In the genomic region with DNA sequence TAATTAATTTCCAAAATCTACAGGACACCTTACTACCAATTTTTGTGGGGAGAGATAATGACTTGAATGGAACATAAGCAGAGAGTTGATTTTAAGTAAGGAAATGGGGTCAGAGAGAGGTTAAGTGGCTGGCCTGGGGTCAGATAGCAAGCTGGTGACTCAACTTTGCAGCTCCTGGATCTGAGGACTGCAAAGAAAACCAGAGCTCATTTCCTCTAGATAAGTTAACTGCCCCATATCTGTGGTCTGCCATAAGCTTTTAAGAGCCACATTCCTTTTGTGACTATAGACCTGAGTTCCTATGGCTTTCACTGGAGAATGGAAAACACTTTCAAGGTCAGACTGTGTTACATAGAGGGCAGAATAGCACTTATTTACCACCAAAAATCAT, we compare ENCODE assay signal across 15 cellular contexts.
DNase-seq lines count a peak whose midpoint lies in the region; ATAC-seq, FAIRE-seq and TF ChIP-seq lines count a peak whose summit lies in the region.
"Had no signal": no experiment of that assay in that cellular context is flagged by ENCODE, and none has a peak within 500 bp of the region (broad histone marks: within the 10 kb centered on the region; RNA-seq: fewer than 3 reads in every experiment).

No MANE protein-coding gene starts in this region.

- H2AFZ ChIP-seq in K562 (ENCODE audit: low read depth, low read length), result no peak overlapping the region

- H3K27ac ChIP-seq in K562 (ENCODE audit: extremely low read depth, low read depth, low read length), result no peak overlapping the region
- no peak overlapping the region for H3K27ac ChIP-seq in CD4-positive, alpha-beta memory T cell (ENCODE audit: low read depth, low read length)

- peaks cover 0 to 3% (median 0%) of the 10 kb centered on the region in 8 donors for H3K9me3 Mint-ChIP-seq in CD4-positive, alpha-beta memory T cell
- H3K9me3 Mint-ChIP-seq in natural killer cell treated with Interleukin-12 subunit alpha and Interleukin-12 subunit beta and Interleukin-15 and Interleukin-18, amount 100 ng/mL, for 72 hours, result peaks cover 6% of the 10 kb centered on the region

- ATAC-seq in K562 (peak; percentile 37; the same call in 1 of the 3 replicates), GM18505 (IDR thresholded peaks at IDR 0.05; ENCODE audit: unreplicated experiment) (no peak)
- no peak for ATAC-seq in natural killer cell treated with Interleukin-12 subunit alpha and Interleukin-12 subunit beta and Interleukin-15 and Interleukin-18, amount 100 ng/mL, for 72 hours

- intact Hi-C loops in K562 (cut with micrococcal nuclease), result no loop called here
- intact Hi-C loops in CD4-positive, alpha-beta memory T cell (cut with micrococcal nuclease), result no loop called here

- in situ Hi-C loops in K562 (cut with MboI), result no loop called here

- no peak for TF ChIP-seq RAD21 in K562 (CRISPR knock-in tag; conservative IDR thresholded peaks at IDR 0.05 in 1 of 2, IDR thresholded peaks at IDR 0.05 in 1 of 2)

- no peak overlapping the region for H3K27ac Mint-ChIP-seq in CD4-positive, alpha-beta memory T cell
- H3K27ac Mint-ChIP-seq in natural killer cell treated with Interleukin-12 subunit alpha and Interleukin-12 subunit beta and Interleukin-15 and Interleukin-18, amount 100 ng/mL, for 72 hours, result no peak overlapping the region
- H3K27ac Mint-ChIP-seq: CD4-positive, CD25-positive, alpha-beta regulatory T cell had no signal

- BruUV-seq in K562 (replicated peaks; lab: Mats Ljungman, UMichigan), result no TSS peak

- TF ChIP-seq CTCF in K562 (IDR thresholded peaks at IDR 0.05 in 2 of 3, conservative IDR thresholded peaks at IDR 0.05 in 1 of 3; ENCODE audit: insufficient read depth in 2 of 3, low read depth in 1 of 3, low read length in 3 of 3) (no peak), GM20000 (IDR thresholded peaks at IDR 0.05; ENCODE audit: extremely low read depth, missing control alignments) (no peak)

- no peak overlapping the region for H3K4me3 Mint-ChIP-seq in CD4-positive, alpha-beta memory T cell
- no peak overlapping the region for H3K4me3 Mint-ChIP-seq in natural killer cell treated with Interleukin-12 subunit alpha and Interleukin-12 subunit beta and Interleukin-15 and Interleukin-18, amount 100 ng/mL, for 72 hours

- no peaks in the 10 kb centered on the region for H3K4me1 ChIP-seq in K562 (replicated peaks in 1 of 2; ENCODE audit: control insufficient read depth in 2 of 2, insufficient read depth in 2 of 2, low read length in 2 of 2)
- no peaks in the 10 kb centered on the region for H3K4me1 ChIP-seq in CD4-positive, alpha-beta memory T cell (ENCODE audit: insufficient read depth, low read length)
- H3K4me1 ChIP-seq: HAP-1 had no signal

- POLR2A ChIA-PET in K562 (lab: Yijun Ruan, JAX), result no interaction called here
- POLR2A ChIA-PET in CD4-positive, alpha-beta memory T cell (lab: Charles Lee; ENCODE audit: partially characterized antibody), result no interaction called here

- no peaks in the 10 kb centered on the region for H3K27me3 ChIP-seq in K562 (ENCODE audit: control insufficient read depth in 2 of 2, insufficient read depth in 2 of 2, low read length in 2 of 2)
- no peaks in the 10 kb centered on the region for H3K27me3 ChIP-seq in CD4-positive, alpha-beta memory T cell (ENCODE audit: insufficient read depth, low read length)

- no peak for FAIRE-seq in K562 (lab: Jason Lieb, UNC)
- FAIRE-seq: endometrium, GM18507 had no signal

- no peaks in the 10 kb centered on the region for H3K36me3 Mint-ChIP-seq in CD4-positive, alpha-beta memory T cell
- H3K36me3 Mint-ChIP-seq in natural killer cell treated with Interleukin-12 subunit alpha and Interleukin-12 subunit beta and Interleukin-15 and Interleukin-18, amount 100 ng/mL, for 72 hours, result no peaks in the 10 kb centered on the region
- H3K36me3 Mint-ChIP-seq: CD4-positive, CD25-positive, alpha-beta regulatory T cell had no signal

- no peaks in the 10 kb centered on the region for H3K36me3 ChIP-seq in K562 (ENCODE audit: control insufficient read depth, insufficient read depth, low read length)
- no peaks in the 10 kb centered on the region for H3K36me3 ChIP-seq in CD4-positive, alpha-beta memory T cell (ENCODE audit: insufficient read depth, low read length)
- H3K36me3 ChIP-seq: HAP-1 had no signal

- no peaks in the 10 kb centered on the region for H3K9me3 ChIP-seq in K562 (replicated peaks; ENCODE audit: control insufficient read depth, insufficient read depth, low read depth, low read length)
- no peaks in the 10 kb centered on the region for H3K9me3 ChIP-seq in CD4-positive, alpha-beta memory T cell (ENCODE audit: control insufficient read depth in 1 of 2, low read length in 2 of 2)
- H3K9me3 ChIP-seq: HAP-1 had no signal

- no peak overlapping the region for H3K4me3 ChIP-seq in K562
- H3K4me3 ChIP-seq in CD4-positive, alpha-beta memory T cell (ENCODE audit: low read length in 2 of 2), result no peak overlapping the region
- H3K4me3 ChIP-seq: HAP-1 had no signal

- CTCF ChIA-PET in K562 (lab: Yijun Ruan, JAX; ENCODE audit: low intra/inter-chr PET ratio), result no interaction called here
- CTCF ChIA-PET in CD4-positive, alpha-beta memory T cell (lab: Charles Lee; ENCODE audit: partially characterized antibody), result no interaction called here

- no peaks in the 10 kb centered on the region for H3K79me2 ChIP-seq in K562 (ENCODE audit: control insufficient read depth, insufficient read depth, low read length)

- TF ChIP-seq POLR2A in K562 (conservative IDR thresholded peaks at IDR 0.05) (no peak), GM18505 (IDR thresholded peaks at IDR 0.05; ENCODE audit: borderline replicate concordance, extremely low read depth, insufficient read depth, insufficient read length) (no peak)

- DNase-seq in COLO829 (ENCODE audit: low spot score) (peak; percentile 76), LoVo (ENCODE audit: low spot score) (peak; percentile 75), K562 (ENCODE audit: extremely low read depth in 1 of 4, low spot score in 3 of 4) (peak; percentile 7 to 16 (median 11)), kidney tubule cell (ENCODE audit: low spot score) (peak; percentile 93), GM20000 (ENCODE audit: low spot score) (no peak)
- DNase-seq in CD4-positive, alpha-beta memory T cell, result no peak
- DNase-seq in natural killer cell treated with Interleukin-12 subunit alpha and Interleukin-12 subunit beta and Interleukin-15 and Interleukin-18, amount 100 ng/mL, for 72 hours (ENCODE audit: low spot score), result no peak
- DNase-seq: activated naive CD4-positive, alpha-beta T cell; CD4-positive, CD25-positive, alpha-beta regulatory T cell; NCI-H526 treated with DMSO at 0.1 percent for 48 hours; stimulated activated CD4-positive, alpha-beta T cell treated with anti-CD3 and anti-CD28 coated beads, Interleukin-15, amount 100 ng/mL, for 24 hours had no signal

- peak; percentile 31; the same call in 1 of the 2 replicates for TF ChIP-seq EP300 in K562 (IDR thresholded peaks at IDR 0.05; ENCODE audit: low read length)

- H3K9ac ChIP-seq in K562 (ENCODE audit: insufficient read depth in 1 of 2, low read depth in 2 of 2, low read length in 2 of 2), result no peak overlapping the region

- no peaks in the 10 kb centered on the region for H3K4me1 Mint-ChIP-seq in CD4-positive, alpha-beta memory T cell
- no peaks in the 10 kb centered on the region for H3K4me1 Mint-ChIP-seq in natural killer cell treated with Interleukin-12 subunit alpha and Interleukin-12 subunit beta and Interleukin-15 and Interleukin-18, amount 100 ng/mL, for 72 hours (ENCODE audit: low read depth in 2 of 2)
- H3K4me1 Mint-ChIP-seq: CD4-positive, CD25-positive, alpha-beta regulatory T cell had no signal

- no peak overlapping the region for H3K4me2 ChIP-seq in K562 (ENCODE audit: insufficient read depth, low read length)

- H3K27me3 Mint-ChIP-seq in CD4-positive, alpha-beta memory T cell, result no peaks in the 10 kb centered on the region
- H3K27me3 Mint-ChIP-seq in natural killer cell treated with Interleukin-12 subunit alpha and Interleukin-12 subunit beta and Interleukin-15 and Interleukin-18, amount 100 ng/mL, for 72 hours, result no peaks in the 10 kb centered on the region

- no peaks in the 10 kb centered on the region for H3K9me1 ChIP-seq in K562 (ENCODE audit: control insufficient read depth, insufficient read depth, low read length)

- H4K20me1 ChIP-seq in K562 (replicated peaks; ENCODE audit: control insufficient read depth, insufficient read depth, low read length), result no peaks in the 10 kb centered on the region

TF ChIP-seq in K562, 482 proteins besides CTCF, POLR2A, EP300 and RAD21 (continues in another document):
- TF ChIP-seq TCF3 (CRISPR knock-in tag; IDR thresholded peaks at IDR 0.05) (peak; percentile 79), ZNF77 (CRISPR knock-in tag; IDR thresholded peaks at IDR 0.05) (no peak), ETV6 (IDR thresholded peaks at IDR 0.05; ENCODE audit: borderline replicate concordance in 1 of 2, low read depth in 2 of 2, low read length in 1 of 2) (no peak), ETV6 (CRISPR knock-in tag; IDR thresholded peaks at IDR 0.05; ENCODE audit: borderline replicate concordance) (no peak), ZNF24 (IDR thresholded peaks at IDR 0.05) (no peak), TEAD4 (IDR thresholded peaks at IDR 0.05; ENCODE audit: low read length) (peak; percentile 81), TEAD4 (CRISPR knock-in tag; IDR thresholded peaks at IDR 0.05; ENCODE audit: borderline replicate concordance) (no peak), CBFA2T2 (conservative IDR thresholded peaks at IDR 0.05) (peak; percentile 63), DMBX1 (CRISPR knock-in tag; IDR thresholded peaks at IDR 0.05; ENCODE audit: borderline replicate concordance) (no peak), CEBPB (tag; IDR thresholded peaks at IDR 0.05) (no peak), HDAC1 (IDR thresholded peaks at IDR 0.05) (peak in 1 of 2 experiments; percentile 67; a peak in 2 of 4 replicates)
- TF ChIP-seq, protein P1, sequence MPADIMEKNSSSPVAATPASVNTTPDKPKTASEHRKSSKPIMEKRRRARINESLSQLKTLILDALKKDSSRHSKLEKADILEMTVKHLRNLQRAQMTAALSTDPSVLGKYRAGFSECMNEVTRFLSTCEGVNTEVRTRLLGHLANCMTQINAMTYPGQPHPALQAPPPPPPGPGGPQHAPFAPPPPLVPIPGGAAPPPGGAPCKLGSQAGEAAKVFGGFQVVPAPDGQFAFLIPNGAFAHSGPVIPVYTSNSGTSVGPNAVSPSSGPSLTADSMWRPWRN (IDR thresholded peaks at IDR 0.05; ENCODE audit: low read depth), result 0 out of 2 replicates have a peak, but pooled peaks have one; percentile 39
- TF ChIP-seq, protein P2, sequence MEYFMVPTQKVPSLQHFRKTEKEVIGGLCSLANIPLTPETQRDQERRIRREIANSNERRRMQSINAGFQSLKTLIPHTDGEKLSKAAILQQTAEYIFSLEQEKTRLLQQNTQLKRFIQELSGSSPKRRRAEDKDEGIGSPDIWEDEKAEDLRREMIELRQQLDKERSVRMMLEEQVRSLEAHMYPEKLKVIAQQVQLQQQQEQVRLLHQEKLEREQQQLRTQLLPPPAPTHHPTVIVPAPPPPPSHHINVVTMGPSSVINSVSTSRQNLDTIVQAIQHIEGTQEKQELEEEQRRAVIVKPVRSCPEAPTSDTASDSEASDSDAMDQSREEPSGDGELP (CRISPR knock-in tag; IDR thresholded peaks at IDR 0.05; ENCODE audit: borderline replicate concordance), result no peak

Comparison
In these comparisons a context has a peak if more than half of its experiments do, and no peak if none do; other contexts are left out.
1. DNase-seq: peak in COLO829 (single experiment), LoVo (single experiment), K562 (4 of 4) and kidney tubule cell (single experiment); none in CD4-positive, alpha-beta memory T cell (0 of 5), natural killer cell treated with Interleukin-12 subunit alpha and Interleukin-12 subunit beta and Interleukin-15 and Interleukin-18, amount 100 ng/mL, for 72 hours (single experiment) and GM20000 (single experiment).